Comparison of ENCODE assay signal across 8 cellular contexts in the genomic region with DNA sequence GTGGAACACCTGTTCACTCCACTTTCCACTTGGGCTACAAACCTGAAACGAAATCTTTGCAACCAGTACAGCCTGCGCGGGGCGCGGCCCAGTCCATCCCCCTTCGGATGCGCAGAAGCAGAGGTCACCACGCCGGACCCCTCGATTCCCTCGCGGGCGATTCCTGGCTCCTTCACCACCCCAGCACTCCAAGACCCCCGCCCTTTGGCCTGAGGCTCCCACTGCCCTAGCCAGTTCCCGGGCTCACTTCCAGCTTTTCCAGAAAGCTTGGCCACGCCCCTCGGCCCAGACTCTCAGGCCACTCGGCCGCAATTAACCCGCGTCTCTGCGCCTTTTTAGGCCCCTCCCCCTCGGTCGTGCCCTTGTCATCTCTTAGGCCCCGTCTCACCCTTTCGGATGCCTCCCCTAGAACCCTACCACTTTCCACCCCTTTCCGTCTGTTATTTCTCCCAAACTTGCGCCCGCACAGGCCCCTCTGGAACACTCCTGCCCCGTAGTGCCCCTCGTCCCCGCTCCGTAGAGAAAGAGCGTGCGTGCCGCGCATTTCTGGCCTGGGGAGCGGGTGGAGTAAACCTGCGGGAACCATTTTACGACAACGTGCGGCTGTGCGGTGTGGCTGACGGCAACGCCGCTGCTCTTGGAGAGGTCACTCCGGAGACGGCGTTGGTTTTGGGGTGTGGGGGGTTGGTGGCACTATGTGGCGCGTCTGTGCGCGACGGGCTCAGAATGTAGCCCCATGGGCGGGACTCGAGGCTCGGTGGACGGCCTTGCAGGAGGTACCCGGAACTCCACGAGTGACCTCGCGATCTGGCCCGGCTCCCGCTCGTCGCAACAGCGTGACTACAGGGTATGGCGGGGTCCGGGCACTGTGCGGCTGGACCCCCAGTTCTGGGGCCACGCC. TPM values are rescaled to one million over a fixed set of nuclear protein-coding genes. Genes with fewer than 3 reads are reported as not detected.
DNase-seq lines count a peak whose midpoint lies in the region; ATAC-seq, FAIRE-seq and TF ChIP-seq lines count a peak whose summit lies in the region.

Gene DLAT, plus strand, starts transcription at position 631 of the 901 bp plus-strand sequence. Its CDS starts 65 bp downstream, at position 696.

- H3K36me3 ChIP-seq in WERI-Rb-1 (peaks cover 44% of the 10 kb centered on the region), bronchial epithelial cell (ENCODE audit: control insufficient read depth, insufficient read depth, low read length) (peaks cover 9% of the 10 kb centered on the region)

- peaks cover 22 to 34% of the 10 kb centered on the region in 2 donors for H3K4me1 Mint-ChIP-seq in immature natural killer cell

- FAIRE-seq in bronchial epithelial cell (lab: Jason Lieb, UNC): no peak

- ATAC-seq in GM18870 (IDR thresholded peaks at IDR 0.05; ENCODE audit: unreplicated experiment): peak; percentile 62
- ATAC-seq in HG03108 (IDR thresholded peaks at IDR 0.05; ENCODE audit: unreplicated experiment): peak; percentile 76

- POLR2A ChIA-PET in AG04449 (lab: Yijun Ruan, JAX): no interaction called here

- H3K4me3 ChIP-seq in AG04449 (ENCODE audit: low read depth, low read length) (peak within 1 kb of the TSS; percentile 92), WERI-Rb-1 (ENCODE audit: low read depth, low read length) (peak within 1 kb of the TSS; percentile 85), bronchial epithelial cell (ENCODE audit: low read depth, low read length) (peak within 1 kb of the TSS; percentile 94)

- peak within 1 kb of the TSS; percentile 92 to 98 (median 96) for H3K27ac Mint-ChIP-seq in immature natural killer cell

- H3K36me3 Mint-ChIP-seq in immature natural killer cell: peaks cover 6 to 12% (median 11%) of the 10 kb centered on the region in 3 donors

- CTCF ChIA-PET in AG04449 (lab: Yijun Ruan, JAX): interaction anchor here (1.1 to 1.4 kb wide), 4 partner anchors 19 to 153 kb away, joined by 3 to 4 read pairs (median 3); partner anchors contain the start of gene ALG9

- H3K27me3 ChIP-seq in WERI-Rb-1 (ENCODE audit: insufficient read depth, low read depth, severe bottlenecking): no peaks in the 10 kb centered on the region
- no peaks in the 10 kb centered on the region for H3K27me3 ChIP-seq in bronchial epithelial cell (ENCODE audit: control insufficient read depth, insufficient read depth, low read length)

- no peaks in the 10 kb centered on the region for H3K9me3 Mint-ChIP-seq in immature natural killer cell

- peaks cover 8 to 12% (median 8%) of the 10 kb centered on the region in 3 donors for H3K27me3 Mint-ChIP-seq in immature natural killer cell (ENCODE audit: low read depth in 3 of 3)

- H3K9me3 ChIP-seq in WERI-Rb-1 (ENCODE audit: severe bottlenecking): no peaks in the 10 kb centered on the region

- DNase-seq in AG04449 (ENCODE audit: low read depth, low spot score) (no peak), NCI-H2227 (lab: John Stamatoyannopoulos, UW; ENCODE audit: unreplicated experiment) (peak; percentile 85), WERI-Rb-1 (peak; percentile 96), bronchial epithelial cell (ENCODE audit: low read depth) (peak; percentile 64), immature natural killer cell (peak; percentile 86 to 89 (median 87))
- DNase-seq in stimulated activated CD4-positive, alpha-beta T cell treated with anti-CD3 and anti-CD28 coated beads, Interleukin-12 subunit alpha, Interleukin-12 subunit beta, amount 100 ng/mL, for 24 hours (ENCODE audit: low read depth in 2 of 2): peak; percentile 72 to 86

- peak within 1 kb of the TSS; percentile 97 for H3K27ac ChIP-seq in WERI-Rb-1

- H3K4me3 Mint-ChIP-seq in immature natural killer cell: peak within 1 kb of the TSS; percentile 96 to 100 (median 99)

- no peak for TF ChIP-seq CTCF in AG04449 (IDR thresholded peaks at IDR 0.05; ENCODE audit: insufficient read depth, low read length, missing control alignments)
- TF ChIP-seq CTCF in WERI-Rb-1 (IDR thresholded peaks at IDR 0.05; ENCODE audit: low read depth, low read length): no peak
- TF ChIP-seq CTCF in bronchial epithelial cell (IDR thresholded peaks at IDR 0.05; ENCODE audit: insufficient read depth, low read length, severe bottlenecking): no peak

RNA-seq across cellular contexts. Expression of gene DLAT, which starts in this region (rescaled TPM):
- 24.5 and 27.4 TPM in 2 replicates for total RNA-seq in bronchial epithelial cell
- polyA plus RNA-seq in immature natural killer cell: 10 to 100 TPM; 13.6 to 21.5 (median 20.7) TPM
